25 cellular contexts compared by ENCODE assay signal in genomic region chr1:215667796-215668195, GRCh38.
"Had no signal": no experiment of that assay in that cellular context is flagged by ENCODE, and none has a peak within 500 bp of the region (broad histone marks: within the 10 kb centered on the region; RNA-seq: fewer than 3 reads in every experiment).

No MANE protein-coding gene starts in this region.

- H3K27me3 ChIP-seq: adrenal gland, body of pancreas, breast epithelium had no signal

- DNase-seq: activated CD4-positive, alpha-beta memory T cell treated with anti-CD3 and anti-CD28 coated beads, Interleukin-2, amount 10 ng/mL, durations not matched to agents 7 days and 5 days; activated CD4-positive, alpha-beta T cell treated with anti-CD3 and anti-CD28 coated beads for 1 hour; activated CD4-positive, alpha-beta T cell treated with anti-CD3 and anti-CD28 coated beads for 48 hours; activated CD4-positive, CD25-positive, alpha-beta regulatory T cell; activated CD8-positive, alpha-beta memory T cell treated with anti-CD3 and anti-CD28 coated beads for 24 hours; activated gamma-delta T cell treated with Interleukin-2 at 50 U/mL for 16 hours; activated naive CD4-positive, alpha-beta T cell treated with anti-CD3 and anti-CD28 coated beads for 36 hours; activated T-cell treated with anti-CD3 and anti-CD28 coated beads, Interleukin-2, amount 50 U/mL, for 1 hour; activated T-cell treated with anti-CD3 and anti-CD28 coated beads, Interleukin-2, amount 50 U/mL, for 72 hours; adrenal gland; body of pancreas; NCI-H1092 treated with DMSO at 0.1 percent for 48 hours; NCI-H1417; NCI-H146; NCI-H187; NCI-H2081; NCI-H345; NCI-H524 treated with DMSO at 0.1 percent for 48 hours; SHP77; SJCRH30; T1000; WERI-Rb-1 had no signal

- ATAC-seq: body of pancreas, Panc1 had no signal

- H3K4me1 ChIP-seq: adrenal gland, body of pancreas, breast epithelium had no signal

- H3K9me3 ChIP-seq: adrenal gland, body of pancreas, breast epithelium, SJCRH30 had no signal

- H3K4me3 ChIP-seq: adrenal gland, body of pancreas, breast epithelium, SJCRH30, SK-N-MC had no signal

- H3K27ac ChIP-seq: adrenal gland, body of pancreas, breast epithelium, SJCRH30, SK-N-MC, WERI-Rb-1 had no signal

- H3K36me3 ChIP-seq: adrenal gland, breast epithelium, SJCRH30, WERI-Rb-1 had no signal
